Comparison of ENCODE assay signal across 1 cellular context in the genomic region with DNA sequence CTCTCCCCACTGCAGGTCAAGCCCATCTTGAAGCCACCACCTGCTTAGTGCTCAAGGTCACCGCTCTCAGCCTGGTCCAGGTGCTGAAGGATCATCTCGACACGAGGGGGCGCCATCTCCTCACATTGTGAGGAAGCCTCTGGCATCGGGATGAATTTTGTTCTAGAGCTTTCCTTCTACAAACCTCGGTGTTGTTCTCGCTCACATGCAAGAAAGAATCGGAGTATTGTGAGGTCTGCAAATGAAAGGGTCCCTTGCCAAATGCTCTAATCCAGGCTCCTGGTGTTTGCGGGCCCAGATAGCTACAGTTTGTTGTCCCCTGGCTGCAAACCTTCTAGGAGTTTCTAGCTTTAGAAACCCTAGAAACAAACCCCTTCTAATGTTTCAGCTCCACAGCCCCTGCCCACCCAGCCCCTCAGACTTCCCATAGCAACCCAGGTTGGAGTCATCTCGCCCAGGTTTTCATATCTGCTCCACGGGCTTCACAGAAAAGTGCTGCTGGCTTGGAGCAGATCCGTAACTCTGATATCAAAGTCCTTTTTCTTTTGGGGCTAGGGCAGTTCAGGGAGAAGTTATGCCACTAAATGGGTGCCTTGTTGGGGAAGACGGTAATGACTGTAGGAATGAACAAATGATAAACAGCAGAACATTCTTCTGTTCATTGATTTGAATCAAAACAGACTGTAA.
TF ChIP-seq lines count a peak whose summit lies in the region.

No MANE protein-coding gene starts in this region.

TF ChIP-seq in GM12878, 131 proteins besides CTCF, POLR2A, EP300 and RAD21 (continued from another document and continues in another):
- TF ChIP-seq, protein P1, sequence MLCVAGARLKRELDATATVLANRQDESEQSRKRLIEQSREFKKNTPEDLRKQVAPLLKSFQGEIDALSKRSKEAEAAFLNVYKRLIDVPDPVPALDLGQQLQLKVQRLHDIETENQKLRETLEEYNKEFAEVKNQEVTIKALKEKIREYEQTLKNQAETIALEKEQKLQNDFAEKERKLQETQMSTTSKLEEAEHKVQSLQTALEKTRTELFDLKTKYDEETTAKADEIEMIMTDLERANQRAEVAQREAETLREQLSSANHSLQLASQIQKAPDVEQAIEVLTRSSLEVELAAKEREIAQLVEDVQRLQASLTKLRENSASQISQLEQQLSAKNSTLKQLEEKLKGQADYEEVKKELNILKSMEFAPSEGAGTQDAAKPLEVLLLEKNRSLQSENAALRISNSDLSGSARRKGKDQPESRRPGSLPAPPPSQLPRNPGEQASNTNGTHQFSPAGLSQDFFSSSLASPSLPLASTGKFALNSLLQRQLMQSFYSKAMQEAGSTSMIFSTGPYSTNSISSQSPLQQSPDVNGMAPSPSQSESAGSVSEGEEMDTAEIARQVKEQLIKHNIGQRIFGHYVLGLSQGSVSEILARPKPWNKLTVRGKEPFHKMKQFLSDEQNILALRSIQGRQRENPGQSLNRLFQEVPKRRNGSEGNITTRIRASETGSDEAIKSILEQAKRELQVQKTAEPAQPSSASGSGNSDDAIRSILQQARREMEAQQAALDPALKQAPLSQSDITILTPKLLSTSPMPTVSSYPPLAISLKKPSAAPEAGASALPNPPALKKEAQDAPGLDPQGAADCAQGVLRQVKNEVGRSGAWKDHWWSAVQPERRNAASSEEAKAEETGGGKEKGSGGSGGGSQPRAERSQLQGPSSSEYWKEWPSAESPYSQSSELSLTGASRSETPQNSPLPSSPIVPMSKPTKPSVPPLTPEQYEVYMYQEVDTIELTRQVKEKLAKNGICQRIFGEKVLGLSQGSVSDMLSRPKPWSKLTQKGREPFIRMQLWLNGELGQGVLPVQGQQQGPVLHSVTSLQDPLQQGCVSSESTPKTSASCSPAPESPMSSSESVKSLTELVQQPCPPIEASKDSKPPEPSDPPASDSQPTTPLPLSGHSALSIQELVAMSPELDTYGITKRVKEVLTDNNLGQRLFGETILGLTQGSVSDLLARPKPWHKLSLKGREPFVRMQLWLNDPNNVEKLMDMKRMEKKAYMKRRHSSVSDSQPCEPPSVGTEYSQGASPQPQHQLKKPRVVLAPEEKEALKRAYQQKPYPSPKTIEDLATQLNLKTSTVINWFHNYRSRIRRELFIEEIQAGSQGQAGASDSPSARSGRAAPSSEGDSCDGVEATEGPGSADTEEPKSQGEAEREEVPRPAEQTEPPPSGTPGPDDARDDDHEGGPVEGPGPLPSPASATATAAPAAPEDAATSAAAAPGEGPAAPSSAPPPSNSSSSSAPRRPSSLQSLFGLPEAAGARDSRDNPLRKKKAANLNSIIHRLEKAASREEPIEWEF (IDR thresholded peaks at IDR 0.05; ENCODE audit: insufficient replicate concordance, low read depth, low read length), result no peak
- TF ChIP-seq JUNB (IDR thresholded peaks at IDR 0.05) (no peak), HDGF (IDR thresholded peaks at IDR 0.05) (no peak), BHLHE40 (IDR thresholded peaks at IDR 0.05; ENCODE audit: borderline replicate concordance in 1 of 2, low read depth in 2 of 2, low read length in 1 of 2) (peak; percentile 15 to 26; a peak in 1 of 4 replicates), POLR2AphosphoS2 (IDR thresholded peaks at IDR 0.05; ENCODE audit: low read depth, low read length) (no peak), SREBF1 (IDR thresholded peaks at IDR 0.05; ENCODE audit: low read length) (no peak), CEBPB (IDR thresholded peaks at IDR 0.05; ENCODE audit: borderline replicate concordance in 1 of 2, low read depth in 2 of 2, low read length in 2 of 2) (no peak), RB1 (IDR thresholded peaks at IDR 0.05; ENCODE audit: borderline replicate concordance) (peak; percentile 65; the same call in 1 of the 2 replicates), CBX5 (IDR thresholded peaks at IDR 0.05; ENCODE audit: low read depth) (no peak), HDAC6 (IDR thresholded peaks at IDR 0.05; ENCODE audit: unreplicated experiment) (no peak), NR2F1 (conservative IDR thresholded peaks at IDR 0.05) (no peak), SUZ12 (IDR thresholded peaks at IDR 0.05; ENCODE audit: unreplicated experiment) (no peak), JUND (IDR thresholded peaks at IDR 0.05; ENCODE audit: low read depth, low read length) (no peak), ETV6 (conservative IDR thresholded peaks at IDR 0.05 in 1 of 2, IDR thresholded peaks at IDR 0.05 in 1 of 2; ENCODE audit: borderline replicate concordance in 1 of 2, low read depth in 1 of 2) (no peak), RELA (IDR thresholded peaks at IDR 0.05; ENCODE audit: borderline replicate concordance, partially characterized antibody) (no peak), ASH2L (IDR thresholded peaks at IDR 0.05; ENCODE audit: borderline replicate concordance, low read depth) (no peak), GATAD2B (conservative IDR thresholded peaks at IDR 0.05; ENCODE audit: low read depth) (no peak), ZNF24 (IDR thresholded peaks at IDR 0.05) (0 out of 2 replicates have a peak, but pooled peaks have one; percentile 5), SRF (IDR thresholded peaks at IDR 0.05; ENCODE audit: low read depth in 2 of 2, low read length in 2 of 2) (no peak), TCF7 (IDR thresholded peaks at IDR 0.05; ENCODE audit: borderline replicate concordance) (no peak), PML (IDR thresholded peaks at IDR 0.05; ENCODE audit: low read length) (no peak), CBFB (IDR thresholded peaks at IDR 0.05; ENCODE audit: low read depth) (no peak), MTA3 (IDR thresholded peaks at IDR 0.05; ENCODE audit: borderline replicate concordance, low read length) (no peak), SMAD1 (IDR thresholded peaks at IDR 0.05; ENCODE audit: low read depth, partially characterized antibody) (no peak), FOS (IDR thresholded peaks at IDR 0.05; ENCODE audit: borderline replicate concordance, extremely low read depth, insufficient read length) (no peak), EED (IDR thresholded peaks at IDR 0.05; ENCODE audit: low read depth) (peak; percentile 49; the same call in 1 of the 2 replicates), NFIC (IDR thresholded peaks at IDR 0.05; ENCODE audit: low read depth, low read length) (no peak), ZNF384 (IDR thresholded peaks at IDR 0.05; ENCODE audit: borderline replicate concordance, low read depth, low read length) (0 out of 2 replicates have a peak, but pooled peaks have one; percentile 8), RCOR1 (conservative IDR thresholded peaks at IDR 0.05; ENCODE audit: low read depth, low read length) (no peak), TBL1XR1 (IDR thresholded peaks at IDR 0.05; ENCODE audit: low read depth, low read length) (no peak), ATF7 (IDR thresholded peaks at IDR 0.05; ENCODE audit: low read depth) (no peak), MYB (IDR thresholded peaks at IDR 0.05; ENCODE audit: borderline replicate concordance, low read depth, low read length) (no peak), SP1 (IDR thresholded peaks at IDR 0.05; ENCODE audit: low read depth, low read length) (no peak), RBBP5 (conservative IDR thresholded peaks at IDR 0.05) (no peak), ZNF622 (IDR thresholded peaks at IDR 0.05) (no peak), MXI1 (IDR thresholded peaks at IDR 0.05; ENCODE audit: low read depth, low read length) (no peak), NR2C1 (IDR thresholded peaks at IDR 0.05) (no peak), YY1 (IDR thresholded peaks at IDR 0.05; ENCODE audit: low read depth, low read length) (peak; percentile 79), KLF5 (IDR thresholded peaks at IDR 0.05; ENCODE audit: partially characterized antibody) (no peak), RUNX3 (IDR thresholded peaks at IDR 0.05; ENCODE audit: low read length) (0 out of 2 replicates have a peak, but pooled peaks have one; percentile 28), NFYA (IDR thresholded peaks at IDR 0.05; ENCODE audit: borderline replicate concordance, low read depth, low read length) (no peak)
- TF ChIP-seq, protein P2, sequence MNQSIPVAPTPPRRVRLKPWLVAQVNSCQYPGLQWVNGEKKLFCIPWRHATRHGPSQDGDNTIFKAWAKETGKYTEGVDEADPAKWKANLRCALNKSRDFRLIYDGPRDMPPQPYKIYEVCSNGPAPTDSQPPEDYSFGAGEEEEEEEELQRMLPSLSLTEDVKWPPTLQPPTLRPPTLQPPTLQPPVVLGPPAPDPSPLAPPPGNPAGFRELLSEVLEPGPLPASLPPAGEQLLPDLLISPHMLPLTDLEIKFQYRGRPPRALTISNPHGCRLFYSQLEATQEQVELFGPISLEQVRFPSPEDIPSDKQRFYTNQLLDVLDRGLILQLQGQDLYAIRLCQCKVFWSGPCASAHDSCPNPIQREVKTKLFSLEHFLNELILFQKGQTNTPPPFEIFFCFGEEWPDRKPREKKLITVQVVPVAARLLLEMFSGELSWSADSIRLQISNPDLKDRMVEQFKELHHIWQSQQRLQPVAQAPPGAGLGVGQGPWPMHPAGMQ (IDR thresholded peaks at IDR 0.05; ENCODE audit: borderline replicate concordance), result no peak
- TF ChIP-seq, protein P3, sequence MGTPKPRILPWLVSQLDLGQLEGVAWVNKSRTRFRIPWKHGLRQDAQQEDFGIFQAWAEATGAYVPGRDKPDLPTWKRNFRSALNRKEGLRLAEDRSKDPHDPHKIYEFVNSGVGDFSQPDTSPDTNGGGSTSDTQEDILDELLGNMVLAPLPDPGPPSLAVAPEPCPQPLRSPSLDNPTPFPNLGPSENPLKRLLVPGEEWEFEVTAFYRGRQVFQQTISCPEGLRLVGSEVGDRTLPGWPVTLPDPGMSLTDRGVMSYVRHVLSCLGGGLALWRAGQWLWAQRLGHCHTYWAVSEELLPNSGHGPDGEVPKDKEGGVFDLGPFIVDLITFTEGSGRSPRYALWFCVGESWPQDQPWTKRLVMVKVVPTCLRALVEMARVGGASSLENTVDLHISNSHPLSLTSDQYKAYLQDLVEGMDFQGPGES (IDR thresholded peaks at IDR 0.05), result no peak
- TF ChIP-seq, protein P4, sequence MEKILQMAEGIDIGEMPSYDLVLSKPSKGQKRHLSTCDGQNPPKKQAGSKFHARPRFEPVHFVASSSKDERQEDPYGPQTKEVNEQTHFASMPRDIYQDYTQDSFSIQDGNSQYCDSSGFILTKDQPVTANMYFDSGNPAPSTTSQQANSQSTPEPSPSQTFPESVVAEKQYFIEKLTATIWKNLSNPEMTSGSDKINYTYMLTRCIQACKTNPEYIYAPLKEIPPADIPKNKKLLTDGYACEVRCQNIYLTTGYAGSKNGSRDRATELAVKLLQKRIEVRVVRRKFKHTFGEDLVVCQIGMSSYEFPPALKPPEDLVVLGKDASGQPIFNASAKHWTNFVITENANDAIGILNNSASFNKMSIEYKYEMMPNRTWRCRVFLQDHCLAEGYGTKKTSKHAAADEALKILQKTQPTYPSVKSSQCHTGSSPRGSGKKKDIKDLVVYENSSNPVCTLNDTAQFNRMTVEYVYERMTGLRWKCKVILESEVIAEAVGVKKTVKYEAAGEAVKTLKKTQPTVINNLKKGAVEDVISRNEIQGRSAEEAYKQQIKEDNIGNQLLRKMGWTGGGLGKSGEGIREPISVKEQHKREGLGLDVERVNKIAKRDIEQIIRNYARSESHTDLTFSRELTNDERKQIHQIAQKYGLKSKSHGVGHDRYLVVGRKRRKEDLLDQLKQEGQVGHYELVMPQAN (conservative IDR thresholded peaks at IDR 0.05), result no peak
- TF ChIP-seq, protein P5, sequence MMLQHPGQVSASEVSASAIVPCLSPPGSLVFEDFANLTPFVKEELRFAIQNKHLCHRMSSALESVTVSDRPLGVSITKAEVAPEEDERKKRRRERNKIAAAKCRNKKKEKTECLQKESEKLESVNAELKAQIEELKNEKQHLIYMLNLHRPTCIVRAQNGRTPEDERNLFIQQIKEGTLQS (IDR thresholded peaks at IDR 0.05; ENCODE audit: borderline replicate concordance, extremely low read depth, low read depth, low read length), result no peak
- TF ChIP-seq, protein P6, sequence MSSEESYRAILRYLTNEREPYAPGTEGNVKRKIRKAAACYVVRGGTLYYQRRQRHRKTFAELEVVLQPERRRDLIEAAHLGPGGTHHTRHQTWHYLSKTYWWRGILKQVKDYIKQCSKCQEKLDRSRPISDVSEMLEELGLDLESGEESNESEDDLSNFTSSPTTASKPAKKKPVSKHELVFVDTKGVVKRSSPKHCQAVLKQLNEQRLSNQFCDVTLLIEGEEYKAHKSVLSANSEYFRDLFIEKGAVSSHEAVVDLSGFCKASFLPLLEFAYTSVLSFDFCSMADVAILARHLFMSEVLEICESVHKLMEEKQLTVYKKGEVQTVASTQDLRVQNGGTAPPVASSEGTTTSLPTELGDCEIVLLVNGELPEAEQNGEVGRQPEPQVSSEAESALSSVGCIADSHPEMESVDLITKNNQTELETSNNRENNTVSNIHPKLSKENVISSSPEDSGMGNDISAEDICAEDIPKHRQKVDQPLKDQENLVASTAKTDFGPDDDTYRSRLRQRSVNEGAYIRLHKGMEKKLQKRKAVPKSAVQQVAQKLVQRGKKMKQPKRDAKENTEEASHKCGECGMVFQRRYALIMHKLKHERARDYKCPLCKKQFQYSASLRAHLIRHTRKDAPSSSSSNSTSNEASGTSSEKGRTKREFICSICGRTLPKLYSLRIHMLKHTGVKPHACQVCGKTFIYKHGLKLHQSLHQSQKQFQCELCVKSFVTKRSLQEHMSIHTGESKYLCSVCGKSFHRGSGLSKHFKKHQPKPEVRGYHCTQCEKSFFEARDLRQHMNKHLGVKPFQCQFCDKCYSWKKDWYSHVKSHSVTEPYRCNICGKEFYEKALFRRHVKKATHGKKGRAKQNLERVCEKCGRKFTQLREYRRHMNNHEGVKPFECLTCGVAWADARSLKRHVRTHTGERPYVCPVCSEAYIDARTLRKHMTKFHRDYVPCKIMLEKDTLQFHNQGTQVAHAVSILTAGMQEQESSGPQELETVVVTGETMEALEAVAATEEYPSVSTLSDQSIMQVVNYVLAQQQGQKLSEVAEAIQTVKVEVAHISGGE (CRISPR knock-in tag; IDR thresholded peaks at IDR 0.05), result no peak
- TF ChIP-seq, protein P7, sequence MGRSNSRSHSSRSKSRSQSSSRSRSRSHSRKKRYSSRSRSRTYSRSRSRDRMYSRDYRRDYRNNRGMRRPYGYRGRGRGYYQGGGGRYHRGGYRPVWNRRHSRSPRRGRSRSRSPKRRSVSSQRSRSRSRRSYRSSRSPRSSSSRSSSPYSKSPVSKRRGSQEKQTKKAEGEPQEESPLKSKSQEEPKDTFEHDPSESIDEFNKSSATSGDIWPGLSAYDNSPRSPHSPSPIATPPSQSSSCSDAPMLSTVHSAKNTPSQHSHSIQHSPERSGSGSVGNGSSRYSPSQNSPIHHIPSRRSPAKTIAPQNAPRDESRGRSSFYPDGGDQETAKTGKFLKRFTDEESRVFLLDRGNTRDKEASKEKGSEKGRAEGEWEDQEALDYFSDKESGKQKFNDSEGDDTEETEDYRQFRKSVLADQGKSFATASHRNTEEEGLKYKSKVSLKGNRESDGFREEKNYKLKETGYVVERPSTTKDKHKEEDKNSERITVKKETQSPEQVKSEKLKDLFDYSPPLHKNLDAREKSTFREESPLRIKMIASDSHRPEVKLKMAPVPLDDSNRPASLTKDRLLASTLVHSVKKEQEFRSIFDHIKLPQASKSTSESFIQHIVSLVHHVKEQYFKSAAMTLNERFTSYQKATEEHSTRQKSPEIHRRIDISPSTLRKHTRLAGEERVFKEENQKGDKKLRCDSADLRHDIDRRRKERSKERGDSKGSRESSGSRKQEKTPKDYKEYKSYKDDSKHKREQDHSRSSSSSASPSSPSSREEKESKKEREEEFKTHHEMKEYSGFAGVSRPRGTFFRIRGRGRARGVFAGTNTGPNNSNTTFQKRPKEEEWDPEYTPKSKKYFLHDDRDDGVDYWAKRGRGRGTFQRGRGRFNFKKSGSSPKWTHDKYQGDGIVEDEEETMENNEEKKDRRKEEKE (IDR thresholded peaks at IDR 0.05), result no peak
